ENCODE assay signal across 10 cellular contexts in the genomic region with DNA sequence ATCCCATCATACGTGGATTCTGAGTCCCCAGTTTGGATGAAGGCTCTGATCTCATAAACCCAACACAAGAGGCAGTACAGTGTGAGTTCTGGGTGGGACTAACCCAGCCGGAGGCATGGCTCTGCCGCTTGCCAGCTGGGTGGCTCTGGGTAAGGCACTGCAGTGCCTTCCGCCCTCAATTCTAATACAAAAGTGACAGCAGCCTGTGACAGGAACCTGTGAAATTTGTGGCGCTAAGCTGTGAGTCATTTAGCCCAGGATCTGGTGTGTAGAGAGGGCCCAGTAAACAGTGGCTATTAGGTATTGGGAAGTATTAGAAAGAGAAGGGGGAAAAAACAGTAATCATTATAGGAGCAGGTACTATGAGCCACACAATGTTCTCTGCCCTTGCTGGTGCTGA. TPM values are rescaled to one million over a fixed set of nuclear protein-coding genes. Genes with fewer than 3 reads are reported as not detected.
DNase-seq lines count a peak whose midpoint lies in the region; ATAC-seq, FAIRE-seq and TF ChIP-seq lines count a peak whose summit lies in the region.
"Had no signal": no experiment of that assay in that cellular context is flagged by ENCODE, and none has a peak within 500 bp of the region (broad histone marks: within the 10 kb centered on the region; RNA-seq: fewer than 3 reads in every experiment).

No MANE protein-coding gene starts in this region.

- H3K9me3 Mint-ChIP-seq in naive thymus-derived CD8-positive, alpha-beta T cell = no peaks in the 10 kb centered on the region
- H3K9me3 Mint-ChIP-seq: T-helper 1 cell treated with Interleukin-12 subunit alpha and Interleukin-12 subunit beta and Interleukin-4 antibody, amounts not matched to agents 30 μg/mL and 1 μg/mL, for 36 hours had no signal

- H3K36me3 Mint-ChIP-seq in naive thymus-derived CD8-positive, alpha-beta T cell = peaks cover 0 to 2% (median 0%) of the 10 kb centered on the region in 3 donors

- peak overlapping the region in 7 of 10 donors; percentile 0 to 73 (median 35) for H3K27ac Mint-ChIP-seq in naive thymus-derived CD8-positive, alpha-beta T cell
- H3K27ac Mint-ChIP-seq: T-helper 1 cell treated with Interleukin-12 subunit alpha and Interleukin-12 subunit beta and Interleukin-4 antibody, amounts not matched to agents 30 μg/mL and 1 μg/mL, for 36 hours had no signal

- intact Hi-C loops in vagina (cut with DNase I) (no loop called here), A673 (cut with micrococcal nuclease; ENCODE audit: unreplicated experiment) (no loop called here)

- H3K27me3 ChIP-seq in vagina (no peaks in the 10 kb centered on the region), A673 (replicated peaks; ENCODE audit: insufficient read depth, low read depth, low read length, poor library complexity) (no peaks in the 10 kb centered on the region)

- H3K4me1 ChIP-seq in vagina = peaks cover 86% of the 10 kb centered on the region
- H3K4me1 ChIP-seq in A673 (ENCODE audit: insufficient read depth, low read length, poor library complexity, severe bottlenecking) = no peaks in the 10 kb centered on the region

- peak; percentile 72 to 86 for ATAC-seq in naive thymus-derived CD8-positive, alpha-beta T cell

- no peaks in the 10 kb centered on the region for H3K36me3 ChIP-seq in vagina
- H3K36me3 ChIP-seq in A673 (ENCODE audit: insufficient read depth, low read length, poor library complexity, severe bottlenecking) = no peaks in the 10 kb centered on the region

- no peaks in the 10 kb centered on the region for H3K27me3 Mint-ChIP-seq in naive thymus-derived CD8-positive, alpha-beta T cell

- H3K27ac ChIP-seq in coronary artery = peak overlapping the region; percentile 96 to 98
- H3K27ac ChIP-seq in vagina = peak overlapping the region; percentile 82
- H3K27ac ChIP-seq in A673 (ENCODE audit: low read depth, low read length, poor library complexity, severe bottlenecking) = no peak overlapping the region

- POLR2A ChIA-PET in naive thymus-derived CD8-positive, alpha-beta T cell (lab: Charles Lee) = no interaction called here
- POLR2A ChIA-PET in A673 (lab: Charles Lee; ENCODE audit: low non-redundant PET) = no interaction called here

- peaks cover 8 to 28% (median 24%) of the 10 kb centered on the region in 4 donors for H3K4me1 Mint-ChIP-seq in naive thymus-derived CD8-positive, alpha-beta T cell

- CTCF ChIA-PET in A673 (lab: Charles Lee) = no interaction called here

- no peak for TF ChIP-seq POLR2A in vagina (IDR thresholded peaks at IDR 0.05)

- no peak for FAIRE-seq in RCC 7860 (lab: Jason Lieb, UNC)

- no peak overlapping the region for H3K4me3 ChIP-seq in coronary artery
- H3K4me3 ChIP-seq in vagina = no peak overlapping the region
- H3K4me3 ChIP-seq in A673 (ENCODE audit: low read depth, low read length, poor library complexity, severe bottlenecking) = no peak overlapping the region

- H3K4me3 Mint-ChIP-seq in naive thymus-derived CD8-positive, alpha-beta T cell = peak overlapping the region in 2 of 10 donors; percentile 1 to 5
- H3K4me3 Mint-ChIP-seq: T-helper 1 cell treated with Interleukin-12 subunit alpha and Interleukin-12 subunit beta and Interleukin-4 antibody, amounts not matched to agents 30 μg/mL and 1 μg/mL, for 36 hours had no signal

- no peaks in the 10 kb centered on the region for H3K9me3 ChIP-seq in vagina
- no peaks in the 10 kb centered on the region for H3K9me3 ChIP-seq in A673 (ENCODE audit: low read depth, low read length, poor library complexity, severe bottlenecking)

- no TSS peak for BruUV-seq in A673 (replicated peaks; lab: Mats Ljungman, UMichigan)

- no peak for TF ChIP-seq CTCF in coronary artery (IDR thresholded peaks at IDR 0.05)
- TF ChIP-seq CTCF in vagina (IDR thresholded peaks at IDR 0.05) = no peak
- no peak for TF ChIP-seq CTCF in A673 (conservative IDR thresholded peaks at IDR 0.05; ENCODE audit: low read depth, low read length)

- peak; percentile 6 for DNase-seq in stimulated activated CD4-positive, alpha-beta T cell treated with anti-CD3 and anti-CD28 coated beads, Interleukin-2, amount 100 ng/mL, for 4 hours (ENCODE audit: low read depth)
- no peak for DNase-seq in stimulated activated CD4-positive, alpha-beta T cell treated with anti-CD3 and anti-CD28 coated beads, Interleukin-2, amount 100 ng/mL, for 48 hours
- DNase-seq in coronary artery (ENCODE audit: low spot score) (no peak), vagina (ENCODE audit: extremely low spot score in 2 of 2) (no peak), A673 (ENCODE audit: low spot score) (no peak), RCC 7860 (ENCODE audit: low spot score) (no peak), SK-N-DZ (ENCODE audit: low spot score) (no peak)
- peak in 2 of 10 donors; percentile 8 to 31 for DNase-seq in naive thymus-derived CD8-positive, alpha-beta T cell
- DNase-seq: hippocampal formation had no signal

RNA-seq across cellular contexts. Expression of gene HSPG2, which starts 23.3 kb away (rescaled TPM):
- 1 to 10 TPM; 6.4 to 7.2 TPM for total RNA-seq in naive thymus-derived CD8-positive, alpha-beta T cell
- polyA plus RNA-seq in naive thymus-derived CD8-positive, alpha-beta T cell = under 1 TPM in 2 of 3 donors, not detected in 1; 0.46 to 0.76 TPM
- total RNA-seq in vagina = 179 TPM
- total RNA-seq in A673 (2021) = 10.4 and 19.8 TPM in 2 replicates
- polyA plus RNA-seq in SK-N-DZ (2014; cell fraction: cytosol; rRNA removed) = 5.1 and 6.8 TPM in 2 replicates
- polyA plus RNA-seq in SK-N-DZ (2014; cell fraction: nucleus; rRNA removed) = 9.6 and 12.8 TPM in 2 replicates
